Comparison of ENCODE assay signal across 8 cellular contexts in the genomic region with DNA sequence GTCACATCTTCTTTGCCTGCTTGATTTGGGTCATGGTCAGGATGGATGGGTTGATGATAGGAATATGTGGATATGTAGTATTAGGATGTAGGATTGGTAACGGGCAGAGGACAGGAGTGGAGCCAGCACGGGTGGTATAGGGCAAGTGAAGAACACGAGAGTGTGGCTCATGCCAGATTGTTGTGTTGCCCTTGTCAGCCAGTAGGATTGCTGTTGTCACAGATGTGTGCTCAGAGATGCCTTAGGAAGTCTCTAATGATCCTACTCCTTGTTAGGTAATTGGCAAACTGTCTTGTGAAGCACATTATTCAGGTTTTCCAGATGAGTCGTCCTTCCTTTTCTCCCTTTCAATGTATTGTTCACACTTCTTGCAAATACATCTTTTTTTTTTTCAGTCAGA. TPM values are rescaled to one million over a fixed set of nuclear protein-coding genes. Genes with fewer than 3 reads are reported as not detected.
DNase-seq lines count a peak whose midpoint lies in the region; ATAC-seq and TF ChIP-seq lines count a peak whose summit lies in the region.

No MANE protein-coding gene starts in this region.

- intact Hi-C loops in dendritic cell treated with granulocyte-macrophage colony-stimulating factor and Interleukin-4, amounts not matched to agents 40 ng/mL and 50 ng/mL, for 4 days (cut with micrococcal nuclease): no loop called here

- H3K4me3 ChIP-seq in AG10803 (ENCODE audit: low read length): no peak overlapping the region

- ATAC-seq in GM18508 (IDR thresholded peaks at IDR 0.05; ENCODE audit: insufficient read depth, unreplicated experiment): peak; percentile 81
- peak; percentile 83 for ATAC-seq in HG02852 (IDR thresholded peaks at IDR 0.05; ENCODE audit: unreplicated experiment)

- no peaks in the 10 kb centered on the region for H3K27me3 Mint-ChIP-seq in dendritic cell treated with granulocyte-macrophage colony-stimulating factor and Interleukin-4, amounts not matched to agents 40 ng/mL and 50 ng/mL, for 4 days
- H3K27me3 Mint-ChIP-seq in nephron (ENCODE audit: low read depth) (no peaks in the 10 kb centered on the region), mesothelial cell of epicardium (ENCODE audit: low read depth) (no peaks in the 10 kb centered on the region)

- peak overlapping the region; percentile 3 for H3K27ac Mint-ChIP-seq in dendritic cell treated with granulocyte-macrophage colony-stimulating factor and Interleukin-4, amounts not matched to agents 40 ng/mL and 50 ng/mL, for 4 days
- H3K27ac Mint-ChIP-seq in nephron (no peak overlapping the region), mesothelial cell of epicardium (no peak overlapping the region)

- no peak for DNase-seq in AG10803 (ENCODE audit: low read depth)
- DNase-seq in NCI-H526 (lab: John Stamatoyannopoulos, UW): peak; percentile 23 to 42
- no peak for DNase-seq in medulla oblongata (ENCODE audit: extremely low spot score)
- DNase-seq in mesothelial cell of epicardium (ENCODE audit: low spot score in 2 of 2, unreplicated experiment in 2 of 2): no peak

- H3K4me1 Mint-ChIP-seq in dendritic cell treated with granulocyte-macrophage colony-stimulating factor and Interleukin-4, amounts not matched to agents 40 ng/mL and 50 ng/mL, for 4 days (ENCODE audit: low read depth): peaks cover 33% of the 10 kb centered on the region
- H3K4me1 Mint-ChIP-seq in nephron: peaks cover 29% of the 10 kb centered on the region
- H3K4me1 Mint-ChIP-seq in mesothelial cell of epicardium: peaks cover 34% of the 10 kb centered on the region

- TF ChIP-seq CTCF in AG10803 (conservative IDR thresholded peaks at IDR 0.05; ENCODE audit: low read length): peak; percentile 45
- peak in 2 of 3 experiments; percentile 27 for TF ChIP-seq CTCF in nephron (IDR thresholded peaks at IDR 0.05; ENCODE audit: unreplicated experiment in 3 of 3)
- no peak for TF ChIP-seq CTCF in mesothelial cell of epicardium (IDR thresholded peaks at IDR 0.05; ENCODE audit: unreplicated experiment)

- no peaks in the 10 kb centered on the region for H3K9me3 Mint-ChIP-seq in dendritic cell treated with granulocyte-macrophage colony-stimulating factor and Interleukin-4, amounts not matched to agents 40 ng/mL and 50 ng/mL, for 4 days
- H3K9me3 Mint-ChIP-seq in nephron (no peaks in the 10 kb centered on the region), mesothelial cell of epicardium (peaks cover 5% of the 10 kb centered on the region)

- peaks cover 18% of the 10 kb centered on the region for H3K36me3 Mint-ChIP-seq in dendritic cell treated with granulocyte-macrophage colony-stimulating factor and Interleukin-4, amounts not matched to agents 40 ng/mL and 50 ng/mL, for 4 days (ENCODE audit: low read depth)
- no peaks in the 10 kb centered on the region for H3K36me3 Mint-ChIP-seq in nephron (ENCODE audit: low read depth)
- peaks cover 5% of the 10 kb centered on the region for H3K36me3 Mint-ChIP-seq in mesothelial cell of epicardium

- no peak overlapping the region for H3K4me3 Mint-ChIP-seq in dendritic cell treated with granulocyte-macrophage colony-stimulating factor and Interleukin-4, amounts not matched to agents 40 ng/mL and 50 ng/mL, for 4 days
- no peak overlapping the region for H3K4me3 Mint-ChIP-seq in nephron
- no peak overlapping the region for H3K4me3 Mint-ChIP-seq in mesothelial cell of epicardium

RNA-seq across cellular contexts. Expression of gene ATP10D, which starts 5.5 kb away (rescaled TPM):
- 31.7 to 34.9 TPM (median 32.4 TPM) in 3 replicates for total RNA-seq in mesothelial cell of epicardium

RNA-seq across cellular contexts. Expression of gene COMMD8, which starts 27.0 kb away (rescaled TPM):
- total RNA-seq in mesothelial cell of epicardium: 8.0 to 10.0 TPM (median 8.2 TPM) in 3 replicates

Comparison
In these comparisons a context has a peak if more than half of its experiments do, and no peak if none do; other contexts are left out.
1. DNase-seq: peak in NCI-H526 (2 of 2); none in AG10803 (single experiment), medulla oblongata (single experiment) and mesothelial cell of epicardium (0 of 2).